ENCODE assay signal across 9 cellular contexts in the genomic region with DNA sequence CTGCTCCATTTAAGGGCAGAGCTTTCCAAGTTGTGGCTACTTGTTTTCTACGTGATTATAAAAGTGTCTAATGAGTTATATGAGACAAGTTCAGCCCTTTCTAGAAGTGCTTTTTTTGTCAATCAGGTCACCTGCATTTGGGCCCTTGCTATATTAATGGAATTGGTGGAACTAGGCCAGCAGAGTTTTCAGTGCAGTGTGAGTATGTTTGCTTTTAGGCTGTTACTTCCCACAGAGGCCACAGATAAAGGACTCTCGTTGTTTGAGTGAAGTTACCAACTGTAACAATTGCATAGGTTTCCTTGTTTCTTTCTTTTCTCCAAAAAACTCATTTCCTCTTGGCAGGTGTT. TPM values are rescaled to one million over a fixed set of nuclear protein-coding genes. Genes with fewer than 3 reads are reported as not detected.
DNase-seq lines count a peak whose midpoint lies in the region; ATAC-seq, FAIRE-seq and TF ChIP-seq lines count a peak whose summit lies in the region.
"Had no signal": no experiment of that assay in that cellular context is flagged by ENCODE, and none has a peak within 500 bp of the region (broad histone marks: within the 10 kb centered on the region; RNA-seq: fewer than 3 reads in every experiment).

No MANE protein-coding gene starts in this region.

- H3K27ac Mint-ChIP-seq in CD8-positive, alpha-beta T cell = peak overlapping the region; percentile 100
- H3K27ac Mint-ChIP-seq in natural killer cell = peak overlapping the region; percentile 98 to 99

- peaks cover 85% of the 10 kb centered on the region for H3K4me1 ChIP-seq in CD8-positive, alpha-beta T cell (ENCODE audit: insufficient read depth, low read length)

- no peak for ATAC-seq in CD8-positive, alpha-beta T cell
- ATAC-seq in natural killer cell (no peak), GM18502 (IDR thresholded peaks at IDR 0.05; ENCODE audit: poor library complexity, unreplicated experiment) (no peak), GM18519 (IDR thresholded peaks at IDR 0.05; ENCODE audit: low FRiP score, unreplicated experiment) (no peak)

- H3K9me3 Mint-ChIP-seq in CD8-positive, alpha-beta T cell = no peaks in the 10 kb centered on the region
- no peaks in the 10 kb centered on the region for H3K9me3 Mint-ChIP-seq in natural killer cell

- peak overlapping the region; percentile 86 for H3K4me3 Mint-ChIP-seq in CD8-positive, alpha-beta T cell
- peak overlapping the region; percentile 87 for H3K4me3 Mint-ChIP-seq in natural killer cell

- no peak for FAIRE-seq in urothelium cell line (lab: Jason Lieb, UNC)

- no peak for DNase-seq in CD8-positive, alpha-beta T cell
- DNase-seq in NCI-H1105 treated with DMSO at 0.1 percent for 48 hours (lab: John Stamatoyannopoulos, UW) (peak; percentile 62), astrocyte of the hippocampus (ENCODE audit: low read depth, low spot score) (peak; percentile 44), natural killer cell (no peak), NCI-H524 (lab: John Stamatoyannopoulos, UW) (no peak), urothelium cell line (ENCODE audit: low spot score) (no peak)
- DNase-seq: activated CD4-positive, CD25-positive, alpha-beta regulatory T cell treated with anti-CD3 and anti-CD28 coated beads, Interleukin-2, amount 50 U/mL, for 72 hours had no signal

- peak overlapping the region; percentile 50 for H3K4me3 ChIP-seq in CD8-positive, alpha-beta T cell (ENCODE audit: low read depth, low read length)

- peaks cover 88% of the 10 kb centered on the region for H3K4me1 Mint-ChIP-seq in CD8-positive, alpha-beta T cell (ENCODE audit: low read depth)
- H3K4me1 Mint-ChIP-seq in natural killer cell = peaks cover 75 to 79% of the 10 kb centered on the region in 2 donors

- CTCF ChIA-PET in CD8-positive, alpha-beta T cell (lab: Charles Lee) = interaction anchor here (2.8 to 14.0 kb wide), 6 partner anchors 9 to 241 kb away, joined by 11 to 109 read pairs (median 26); a partner anchor contains a TSS

- intact Hi-C loops in CD8-positive, alpha-beta T cell (cut with DNase I, micrococcal nuclease) = loop anchor here in 1 of 2 experiments (2.0 kb wide), 2 partner anchors 20 to 344 kb away; a partner anchor contains a TSS
- intact Hi-C loops in natural killer cell (cut with micrococcal nuclease) = no loop called here

- no peaks in the 10 kb centered on the region for H3K9me3 ChIP-seq in CD8-positive, alpha-beta T cell (ENCODE audit: low read length)

- peak overlapping the region; percentile 93 for H3K27ac ChIP-seq in CD8-positive, alpha-beta T cell (ENCODE audit: low read depth, low read length)

- H3K27me3 Mint-ChIP-seq in CD8-positive, alpha-beta T cell (ENCODE audit: low read depth) = no peaks in the 10 kb centered on the region
- no peaks in the 10 kb centered on the region for H3K27me3 Mint-ChIP-seq in natural killer cell (ENCODE audit: low read depth in 2 of 2)

- H3K36me3 ChIP-seq in CD8-positive, alpha-beta T cell (ENCODE audit: insufficient read depth, low read length) = no peaks in the 10 kb centered on the region

- H3K27me3 ChIP-seq in CD8-positive, alpha-beta T cell (ENCODE audit: insufficient read depth, low read length) = no peaks in the 10 kb centered on the region

- POLR2A ChIA-PET in CD8-positive, alpha-beta T cell (lab: Charles Lee) = interaction anchor here (1.0 to 7.8 kb wide), 4 partner anchors 11 to 20 kb away, joined by 3 to 98 read pairs (median 4); a partner anchor contains a TSS

- TF ChIP-seq CTCF in CD8-positive, alpha-beta T cell (IDR thresholded peaks at IDR 0.05) = no peak
- TF ChIP-seq CTCF in natural killer cell (IDR thresholded peaks at IDR 0.05) = no peak

- peaks cover 55% of the 10 kb centered on the region for H3K36me3 Mint-ChIP-seq in CD8-positive, alpha-beta T cell
- H3K36me3 Mint-ChIP-seq in natural killer cell = no peaks in the 10 kb centered on the region

RNA-seq across cellular contexts. Expression of a gene that starts 10.9 kb away (rescaled TPM):
- total RNA-seq in CD8-positive, alpha-beta T cell = 100 to 1,000 TPM; 167 to 171 TPM
- total RNA-seq in natural killer cell = 100 to 1,000 TPM in 2 of 3 donors, 10 to 100 TPM in 1; 95.0 to 136 (median 127) TPM

Comparison
In these comparisons a context has a peak if more than half of its experiments do, and no peak if none do; other contexts are left out.
1. DNase-seq: peak in NCI-H1105 treated with DMSO at 0.1 percent for 48 hours (single experiment) and astrocyte of the hippocampus (single experiment); none in CD8-positive, alpha-beta T cell (0 of 7), natural killer cell (single experiment), NCI-H524 (0 of 2) and urothelium cell line (single experiment).